8 cellular contexts compared by ENCODE assay signal in the genomic region with DNA sequence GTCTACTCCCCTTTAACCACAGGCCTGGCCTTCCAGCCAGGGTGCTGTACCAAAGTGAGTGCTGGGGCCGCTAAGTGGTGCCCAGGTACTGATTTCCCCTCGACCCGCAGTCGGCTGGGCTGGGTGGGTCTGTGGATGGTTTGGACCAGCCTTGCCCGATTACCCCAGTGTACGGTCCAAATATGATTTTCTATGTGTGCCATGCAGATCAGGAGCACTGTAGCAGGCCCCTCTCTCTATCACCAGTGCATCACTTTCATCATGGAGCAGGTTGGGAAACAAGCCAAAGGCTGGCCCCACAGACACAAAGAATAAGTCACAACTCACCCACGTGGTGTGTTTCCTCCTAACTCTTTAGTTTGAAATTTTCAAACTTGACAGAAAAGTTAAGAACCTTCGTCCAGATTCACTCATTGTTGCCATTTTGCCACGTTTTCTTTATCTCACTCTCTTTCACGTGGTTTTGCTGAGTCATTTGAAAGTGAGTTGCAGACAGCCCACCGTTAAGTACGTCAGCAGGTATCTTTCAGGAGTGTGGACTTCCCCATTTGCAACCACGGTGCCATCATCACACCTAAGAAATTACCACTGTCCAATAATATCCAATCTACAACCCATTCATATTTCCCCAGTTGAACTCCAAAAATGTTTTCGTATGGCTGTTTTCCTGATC. TPM values are rescaled to one million over a fixed set of nuclear protein-coding genes. Genes with fewer than 3 reads are reported as not detected.
A peak's percentile ranks its signal among the peaks of the same experiment; 100 is the strongest.
DNase-seq lines count a peak whose midpoint lies in the region; ATAC-seq, FAIRE-seq and TF ChIP-seq lines count a peak whose summit lies in the region.

No MANE protein-coding gene starts in this region.

- in situ Hi-C loops in HAP-1 (cut with MboI; ENCODE audit: low sequenced_read_pairs) = no loop called here

- H3K9me3 Mint-ChIP-seq in central memory CD8-positive, alpha-beta T cell = no peaks in the 10 kb centered on the region

- intact Hi-C loops in spleen (cut with DNase I; ENCODE audit: low total_unique reads) = no loop called here

- H3K27me3 Mint-ChIP-seq in central memory CD8-positive, alpha-beta T cell = no peaks in the 10 kb centered on the region

- DNase-seq in EH (ENCODE audit: low read depth) = peak; percentile 58
- DNase-seq in NCI-H69 (lab: John Stamatoyannopoulos, UW) = peak; percentile 12
- peak in 1 of 2 donors; percentile 64 for DNase-seq in central memory CD8-positive, alpha-beta T cell (ENCODE audit: low spot score in 2 of 2)
- DNase-seq in spleen = peak; percentile 73
- DNase-seq in iPS-NIHi7 (ENCODE audit: extremely low spot score) = no peak
- no peak for DNase-seq in urothelium cell line (ENCODE audit: low spot score)
- DNase-seq in HAP-1 (ENCODE audit: low spot score in 2 of 2) = no peak

- H3K27ac ChIP-seq in spleen = peak overlapping the region; percentile 2 to 93 (median 90)

- peak; percentile 51 for ATAC-seq in GM21528 (IDR thresholded peaks at IDR 0.05; ENCODE audit: low FRiP score, unreplicated experiment)
- ATAC-seq in central memory CD8-positive, alpha-beta T cell (replicated peaks; ENCODE audit: extremely low read depth, poor library complexity, severe bottlenecking) = peak; percentile 88

- peaks cover 20% of the 10 kb centered on the region for H3K36me3 Mint-ChIP-seq in central memory CD8-positive, alpha-beta T cell (ENCODE audit: insufficient read depth)

- no peaks in the 10 kb centered on the region for H3K27me3 ChIP-seq in spleen (replicated peaks in 1 of 7)
- H3K27me3 ChIP-seq in HAP-1 (ENCODE audit: low read depth) = no peaks in the 10 kb centered on the region

- peak overlapping the region; percentile 14 for H3K4me3 Mint-ChIP-seq in central memory CD8-positive, alpha-beta T cell

- peaks cover 54% of the 10 kb centered on the region for H3K4me1 Mint-ChIP-seq in central memory CD8-positive, alpha-beta T cell

- peak overlapping the region; percentile 85 for H3K27ac Mint-ChIP-seq in central memory CD8-positive, alpha-beta T cell (ENCODE audit: low read depth)

- WGBS in spleen, 5 donors = 46 to 64% (median 58%) methylated on average over 14 of the region's 14 CpGs

- H3K9me3 ChIP-seq in spleen = no peaks in the 10 kb centered on the region
- no peaks in the 10 kb centered on the region for H3K9me3 ChIP-seq in HAP-1

- no peak for TF ChIP-seq CTCF in spleen (IDR thresholded peaks at IDR 0.05 in 8 of 11, conservative IDR thresholded peaks at IDR 0.05 in 3 of 11)

- no peak for FAIRE-seq in urothelium cell line (lab: Jason Lieb, UNC)

- no peak for TF ChIP-seq POLR2A in spleen (IDR thresholded peaks at IDR 0.05)

- H3K36me3 ChIP-seq in spleen = peaks cover 0 to 8% (median 0%) of the 10 kb centered on the region in 6 donors
- no peaks in the 10 kb centered on the region for H3K36me3 ChIP-seq in HAP-1 (replicated peaks)

- H3K4me3 ChIP-seq in spleen = peak overlapping the region in 1 of 8 donors; percentile 54
- no peak overlapping the region for H3K4me3 ChIP-seq in HAP-1

- H3K4me1 ChIP-seq in spleen (peaks cover 46 to 96% (median 75%) of the 10 kb centered on the region in 6 donors), HAP-1 (no peaks in the 10 kb centered on the region)

RNA-seq across cellular contexts. Expression of gene ZNF710, which starts 37.0 kb away (rescaled TPM):
- total RNA-seq in spleen = 10 to 100 TPM; 25.5 to 66.4 (median 36.7) TPM
- polyA plus RNA-seq in spleen = 10 to 100 TPM; 12.5 to 24.8 (median 19.5) TPM

Comparison
In these comparisons a context has a peak if more than half of its experiments do, and no peak if none do; other contexts are left out.
1. DNase-seq: peak in EH (single experiment), NCI-H69 (single experiment) and spleen (single experiment); none in iPS-NIHi7 (single experiment), urothelium cell line (single experiment) and HAP-1 (0 of 2).